12 cellular contexts compared by ENCODE assay signal in the genomic region with DNA sequence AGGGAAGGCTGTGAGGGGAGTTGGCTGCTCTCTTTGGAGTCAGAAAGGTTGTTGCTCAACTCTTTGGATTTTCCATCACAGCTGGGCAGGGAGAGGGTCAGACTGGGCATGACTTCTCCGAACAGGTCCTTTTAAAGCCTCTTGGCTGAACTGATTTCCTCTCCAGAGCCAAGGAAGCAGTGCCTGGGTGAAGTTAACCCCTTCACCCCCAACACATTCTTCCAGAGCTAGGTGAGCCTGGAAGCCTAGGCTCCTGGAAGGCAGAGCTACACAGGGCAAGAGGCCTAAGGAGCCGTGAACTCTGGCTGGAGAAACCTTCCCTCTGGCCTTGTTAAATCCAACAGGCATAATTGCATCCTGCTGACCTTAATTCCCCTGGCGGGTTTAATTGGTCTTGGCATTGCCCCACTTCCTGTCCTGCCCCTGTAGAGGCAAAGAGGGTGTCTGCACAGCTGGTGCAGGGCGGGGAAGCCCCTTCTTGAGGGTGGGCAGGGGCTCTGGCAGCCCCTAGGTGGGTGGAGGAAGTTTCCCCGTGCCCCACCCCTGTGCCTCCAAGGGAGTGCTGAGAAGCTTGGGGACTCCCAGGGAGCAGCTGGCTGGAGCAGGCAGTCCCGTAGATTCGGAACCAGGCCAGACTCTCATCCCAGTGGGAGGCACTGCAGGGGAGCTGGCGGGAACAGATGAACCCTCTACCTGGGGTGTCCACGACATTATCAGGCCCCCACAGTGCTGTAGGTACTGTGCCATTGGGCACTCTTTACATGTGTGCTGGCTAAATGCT.
DNase-seq lines count a peak whose midpoint lies in the region; ATAC-seq, FAIRE-seq and TF ChIP-seq lines count a peak whose summit lies in the region.
"Had no signal": no experiment of that assay in that cellular context is flagged by ENCODE, and none has a peak within 500 bp of the region (broad histone marks: within the 10 kb centered on the region; RNA-seq: fewer than 3 reads in every experiment).

No MANE protein-coding gene starts in this region.

- ATAC-seq in HG02870 (IDR thresholded peaks at IDR 0.05; ENCODE audit: unreplicated experiment), result no peak
- ATAC-seq: gastroesophageal sphincter; stimulated activated memory B cell treated with anti-CD40 and anti-IgM and Interleukin-4, amounts not matched to agents 10 μg/mL and 1 μg/mL and 100 μg/mL, for 72 hours had no signal

- FAIRE-seq in GM19239 (lab: Jason Lieb, UNC), result no peak

- DNase-seq in NCI-H2196 (lab: John Stamatoyannopoulos, UW; ENCODE audit: unreplicated experiment) (peak; percentile 65), NCI-H2196 treated with DMSO at 0.1 percent for 48 hours (lab: John Stamatoyannopoulos, UW; ENCODE audit: unreplicated experiment) (no peak), NCI-H1092 treated with DMSO at 0.1 percent for 48 hours (lab: John Stamatoyannopoulos, UW) (peak; percentile 36), fibroblast of pulmonary artery (ENCODE audit: low read depth) (peak; percentile 47), retina (peak; percentile 49), HPDE6-E6E7 (ENCODE audit: extremely low spot score) (no peak), GM19239 (ENCODE audit: insufficient read length, low spot score) (no peak)
- DNase-seq: NK-92 treated with Interleukin-12 subunit alpha and Interleukin-12 subunit beta, amount 100 ng/mL, for 24 hours; stimulated activated CD4-positive, alpha-beta T cell treated with anti-CD3 and anti-CD28 coated beads, Interleukin-12 subunit alpha, Interleukin-12 subunit beta, amount 100 ng/mL, for 4 hours had no signal

- no peak overlapping the region for H3K4me3 ChIP-seq in fibroblast of pulmonary artery (replicated peaks; ENCODE audit: low read depth, low read length)
- H3K4me3 ChIP-seq: gastroesophageal sphincter had no signal

- TF ChIP-seq CTCF in fibroblast of pulmonary artery (IDR thresholded peaks at IDR 0.05; ENCODE audit: low read length, missing control alignments), result no peak

Comparison
In these comparisons a context has a peak if more than half of its experiments do, and no peak if none do; other contexts are left out.
1. DNase-seq: peak in NCI-H2196 (single experiment), NCI-H1092 treated with DMSO at 0.1 percent for 48 hours (single experiment), fibroblast of pulmonary artery (single experiment) and retina (single experiment); none in NCI-H2196 treated with DMSO at 0.1 percent for 48 hours (single experiment), HPDE6-E6E7 (single experiment) and GM19239 (single experiment).